Comparison of ENCODE assay signal across 8 cellular contexts in the genomic region with DNA sequence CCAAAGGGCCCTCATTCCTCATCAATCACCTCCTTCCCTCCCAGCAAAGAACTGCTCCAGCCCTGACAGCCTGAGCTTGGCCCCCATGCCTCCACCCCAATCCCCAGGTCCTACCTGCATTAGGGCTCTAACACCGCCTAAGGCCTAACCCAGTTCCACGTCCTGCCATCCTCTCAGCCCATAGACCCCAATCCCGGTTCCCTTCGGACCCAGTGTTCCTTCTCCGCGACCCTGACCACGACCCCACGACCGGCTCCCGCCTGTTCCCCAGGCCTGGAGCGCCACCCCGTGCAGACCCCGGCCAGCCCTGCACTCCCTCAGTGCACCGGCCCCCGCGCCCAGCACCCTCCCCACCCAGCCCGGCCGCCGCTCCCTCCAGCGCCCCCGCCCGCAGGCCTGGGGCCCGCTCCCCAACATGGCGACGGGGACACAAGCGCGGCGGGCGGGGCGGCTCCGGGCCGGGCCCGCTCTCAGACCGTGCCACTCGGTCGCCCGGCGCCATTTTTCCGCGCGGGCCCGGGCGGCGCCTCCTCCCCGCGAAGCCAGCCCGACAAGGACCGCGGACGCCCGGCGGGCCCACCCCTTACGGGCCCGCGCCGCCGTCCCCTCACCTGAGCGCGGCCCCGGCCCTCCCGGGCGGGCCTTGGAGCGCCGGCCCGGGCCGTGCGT. TPM values are rescaled to one million over a fixed set of nuclear protein-coding genes. Genes with fewer than 3 reads are reported as not detected.
DNase-seq lines count a peak whose midpoint lies in the region; TF ChIP-seq lines count a peak whose summit lies in the region.

No MANE protein-coding gene starts in this region.

- peak overlapping the region; percentile 74 for H3K9ac ChIP-seq in smooth muscle cell (ENCODE audit: low read depth)

- TF ChIP-seq CTCF in VCaP (conservative IDR thresholded peaks at IDR 0.05) (peak; percentile 26), smooth muscle cell (IDR thresholded peaks at IDR 0.05; ENCODE audit: borderline replicate concordance, insufficient read depth, poor library complexity, severe bottlenecking) (no peak)

- in situ Hi-C loops in HAP-1 (cut with MboI; ENCODE audit: low sequenced_read_pairs) = no loop called here
- in situ Hi-C loops in T47D (cut with HindIII; ENCODE audit: low pct_unique_long_range_greater_than_20kb, low sequenced_read_pairs) = no loop called here

- H4K20me1 ChIP-seq in smooth muscle cell (ENCODE audit: low read depth) = peaks cover 46% of the 10 kb centered on the region

- TF ChIP-seq POLR2A in GM10847 (IDR thresholded peaks at IDR 0.05; ENCODE audit: extremely low read depth, insufficient read length) = peak; percentile 30

- H3K4me1 ChIP-seq in HAP-1 = peaks cover 22% of the 10 kb centered on the region
- H3K4me1 ChIP-seq in smooth muscle cell (ENCODE audit: low read depth) = peaks cover 8% of the 10 kb centered on the region

- H3K27me3 ChIP-seq in HAP-1 (ENCODE audit: low read depth) (no peaks in the 10 kb centered on the region), smooth muscle cell (ENCODE audit: low read depth) (no peaks in the 10 kb centered on the region)

- H3K27ac ChIP-seq in VCaP (peak overlapping the region; percentile 99), smooth muscle cell (ENCODE audit: low read depth) (peak overlapping the region; percentile 47)

- peak overlapping the region; percentile 71 for H2AFZ ChIP-seq in smooth muscle cell (ENCODE audit: low read depth)

- DNase-seq in HAP-1 (ENCODE audit: low spot score in 2 of 2) (peak in 1 of 2 experiments; percentile 78), NAMALWA (ENCODE audit: low spot score) (peak; percentile 72), T47D (ENCODE audit: low read depth in 1 of 2, low spot score in 1 of 2) (peak; percentile 43 to 66), iPS-NIHi7 (ENCODE audit: extremely low spot score) (peak; percentile 80), smooth muscle cell (lab: John Stamatoyannopoulos, UW; ENCODE audit: unreplicated experiment) (peak; percentile 29), DMS114 treated with DMSO at 0.1 percent for 48 hours (lab: John Stamatoyannopoulos, UW; ENCODE audit: unreplicated experiment) (no peak)

- H3K79me2 ChIP-seq in smooth muscle cell (ENCODE audit: low read depth) = peaks cover 50% of the 10 kb centered on the region

- H3K4me3 ChIP-seq in HAP-1 (peak overlapping the region; percentile 81), smooth muscle cell (peak overlapping the region; percentile 98)

- H3F3A ChIP-seq in smooth muscle cell (ENCODE audit: low read depth) = no peaks in the 10 kb centered on the region

- H3K36me3 ChIP-seq in HAP-1 (replicated peaks) (peaks cover 5% of the 10 kb centered on the region; the same call in 1 of the 2 replicates), smooth muscle cell (ENCODE audit: low read depth) (no peaks in the 10 kb centered on the region)

- H3K9me3 ChIP-seq in HAP-1 (no peaks in the 10 kb centered on the region), smooth muscle cell (replicated peaks; ENCODE audit: low read depth) (no peaks in the 10 kb centered on the region)

- WGBS in smooth muscle cell (ENCODE audit: low lambda C conversion rate) = under 1% methylated on average over 36 of the region's 67 CpGs

- peak overlapping the region; percentile 96 for H3K4me2 ChIP-seq in smooth muscle cell

RNA-seq across cellular contexts. Expression of gene NCOA6, which starts 0.5 kb away (rescaled TPM):
- total RNA-seq in smooth muscle cell = 12.4 and 15.6 TPM in 2 replicates
- polyA plus RNA-seq in smooth muscle cell = 19.0 and 26.7 TPM in 2 replicates

RNA-seq across cellular contexts. Expression of gene GGT7, which starts 47.7 kb away (rescaled TPM):
- total RNA-seq in smooth muscle cell = 2.8 and 4.0 TPM in 2 replicates
- 15.2 and 19.0 TPM in 2 replicates for polyA plus RNA-seq in smooth muscle cell

RNA-seq across cellular contexts. Expression of gene ACSS2, which starts 51.4 kb away (rescaled TPM):
- total RNA-seq in smooth muscle cell = 33.9 and 35.1 TPM in 2 replicates
- polyA plus RNA-seq in smooth muscle cell = 27.1 and 37.7 TPM in 2 replicates
